14 cellular contexts compared by ENCODE assay signal in genomic region chr22:32576553-32577255, GRCh38.
"Had no signal": no experiment of that assay in that cellular context is flagged by ENCODE, and none has a peak within 500 bp of the region (broad histone marks: within the 10 kb centered on the region; RNA-seq: fewer than 3 reads in every experiment).

No MANE protein-coding gene starts in this region.

- H3K4me3 ChIP-seq: body of pancreas, right atrium auricular region, skin epidermis, tibial artery had no signal

- DNase-seq: activated CD4-positive, alpha-beta T cell treated with anti-CD3 and anti-CD28 coated beads, Interleukin-2, amount 50 U/mL, for 4 hours; activated CD4-positive, CD25-positive, alpha-beta regulatory T cell treated with anti-CD3 and anti-CD28 coated beads, Interleukin-2, amount 50 U/mL, for 72 hours; activated T-cell treated with anti-CD3 and anti-CD28 coated beads, Interleukin-2, amount 50 U/mL, for 1 hour; body of pancreas; effector memory CD8-positive, alpha-beta T cell; hypothalamus; posterior cingulate gyrus; tibial artery had no signal

- H3K4me1 ChIP-seq: body of pancreas, tibial artery had no signal

- H3K36me3 Mint-ChIP-seq: activated naive CD4-positive, alpha-beta T cell treated with anti-CD3 and anti-CD28 coated beads, Interleukin-2, amount 50 U/mL, for 24 hours; mesothelial cell of epicardium; stimulated activated memory B cell treated with anti-CD40 and anti-IgM and Interleukin-4, amounts not matched to agents 10 μg/mL and 1 μg/mL and 100 μg/mL, for 72 hours had no signal

- H3K9me3 ChIP-seq: body of pancreas, right atrium auricular region, tibial artery had no signal

- H3K27ac Mint-ChIP-seq: activated naive CD4-positive, alpha-beta T cell treated with anti-CD3 and anti-CD28 coated beads, Interleukin-2, amount 50 U/mL, for 24 hours; dendritic cell treated with granulocyte-macrophage colony-stimulating factor and Interleukin-4, amounts not matched to agents 40 ng/mL and 50 ng/mL, for 4 days; effector memory CD8-positive, alpha-beta T cell; mesothelial cell of epicardium; stimulated activated memory B cell treated with anti-CD40 and anti-IgM and Interleukin-4, amounts not matched to agents 10 μg/mL and 1 μg/mL and 100 μg/mL, for 72 hours had no signal

- H3K4me3 Mint-ChIP-seq: activated naive CD4-positive, alpha-beta T cell treated with anti-CD3 and anti-CD28 coated beads, Interleukin-2, amount 50 U/mL, for 24 hours; dendritic cell treated with granulocyte-macrophage colony-stimulating factor and Interleukin-4, amounts not matched to agents 40 ng/mL and 50 ng/mL, for 4 days; effector memory CD8-positive, alpha-beta T cell; mesothelial cell of epicardium; stimulated activated memory B cell treated with anti-CD40 and anti-IgM and Interleukin-4, amounts not matched to agents 10 μg/mL and 1 μg/mL and 100 μg/mL, for 72 hours had no signal

- H3K36me3 ChIP-seq: right atrium auricular region, tibial artery had no signal

- ATAC-seq: body of pancreas; effector memory CD8-positive, alpha-beta T cell; stimulated activated memory B cell treated with anti-CD40 and anti-IgM and Interleukin-4, amounts not matched to agents 10 μg/mL and 1 μg/mL and 100 μg/mL, for 72 hours had no signal

- H3K4me1 Mint-ChIP-seq: activated naive CD4-positive, alpha-beta T cell treated with anti-CD3 and anti-CD28 coated beads, Interleukin-2, amount 50 U/mL, for 24 hours; stimulated activated memory B cell treated with anti-CD40 and anti-IgM and Interleukin-4, amounts not matched to agents 10 μg/mL and 1 μg/mL and 100 μg/mL, for 72 hours had no signal

- H3K27ac ChIP-seq: body of pancreas, right atrium auricular region, skin epidermis, tibial artery had no signal

- H3K27me3 ChIP-seq: body of pancreas, right atrium auricular region, tibial artery had no signal

- H3K27me3 Mint-ChIP-seq: activated naive CD4-positive, alpha-beta T cell treated with anti-CD3 and anti-CD28 coated beads, Interleukin-2, amount 50 U/mL, for 24 hours; dendritic cell treated with granulocyte-macrophage colony-stimulating factor and Interleukin-4, amounts not matched to agents 40 ng/mL and 50 ng/mL, for 4 days had no signal
